16 cellular contexts compared by ENCODE assay signal in the genomic region with DNA sequence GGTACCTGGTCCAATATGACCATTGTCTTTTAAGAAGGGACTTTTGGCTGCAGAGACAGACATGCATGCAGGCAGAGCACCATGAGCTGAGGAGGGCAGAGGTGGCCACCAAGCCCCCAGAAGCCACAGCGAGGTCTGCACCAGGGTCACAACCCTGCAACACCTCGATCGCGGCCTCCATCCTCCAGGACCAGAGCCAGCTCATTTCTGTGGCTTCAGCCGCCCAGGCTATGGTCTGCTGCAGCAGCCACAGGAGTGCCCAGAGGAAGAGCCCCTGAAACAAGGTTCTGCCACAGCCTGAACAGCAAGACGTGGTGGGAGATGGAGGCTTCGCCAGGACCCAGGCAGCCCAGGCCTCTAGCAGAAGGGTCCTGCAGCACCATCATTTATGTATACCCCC. TPM values are rescaled to one million over a fixed set of nuclear protein-coding genes. Genes with fewer than 3 reads are reported as not detected.
DNase-seq lines count a peak whose midpoint lies in the region; ATAC-seq and TF ChIP-seq lines count a peak whose summit lies in the region.
"Had no signal": no experiment of that assay in that cellular context is flagged by ENCODE, and none has a peak within 500 bp of the region (broad histone marks: within the 10 kb centered on the region; RNA-seq: fewer than 3 reads in every experiment).

No MANE protein-coding gene starts in this region.

- H3K27me3 ChIP-seq in vagina: no peaks in the 10 kb centered on the region

- no peaks in the 10 kb centered on the region for H3K27me3 Mint-ChIP-seq in natural killer cell (ENCODE audit: low read depth in 2 of 2)
- H3K27me3 Mint-ChIP-seq in natural killer cell treated with Interleukin-12 subunit alpha and Interleukin-12 subunit beta and Interleukin-15 and Interleukin-18, amount 100 ng/mL, for 72 hours: no peaks in the 10 kb centered on the region

- H3K4me1 Mint-ChIP-seq in natural killer cell: no peaks in the 10 kb centered on the region
- no peaks in the 10 kb centered on the region for H3K4me1 Mint-ChIP-seq in natural killer cell treated with Interleukin-12 subunit alpha and Interleukin-12 subunit beta and Interleukin-15 and Interleukin-18, amount 100 ng/mL, for 72 hours (ENCODE audit: low read depth in 2 of 2)

- no peak overlapping the region for H3K27ac Mint-ChIP-seq in natural killer cell
- no peak overlapping the region for H3K27ac Mint-ChIP-seq in natural killer cell treated with Interleukin-12 subunit alpha and Interleukin-12 subunit beta and Interleukin-15 and Interleukin-18, amount 100 ng/mL, for 72 hours

- no peaks in the 10 kb centered on the region for H3K4me1 ChIP-seq in vagina

- no peak for TF ChIP-seq POLR2A in vagina (IDR thresholded peaks at IDR 0.05)

- peak; percentile 3 for DNase-seq in natural killer cell
- no peak for DNase-seq in natural killer cell treated with Interleukin-12 subunit alpha and Interleukin-12 subunit beta and Interleukin-15 and Interleukin-18, amount 100 ng/mL, for 72 hours (ENCODE audit: low spot score)
- DNase-seq in coronary artery (ENCODE audit: low spot score): peak; percentile 47
- peak; percentile 51 for DNase-seq in mesenteric fat pad (ENCODE audit: low spot score)
- peak; percentile 43 to 70 for DNase-seq in vagina (ENCODE audit: extremely low spot score in 2 of 2)
- DNase-seq: COR-L47, HCEC 1CT, NCI-H1105, NCI-H1694, NCI-H345, NCI-H526 treated with DMSO at 0.1 percent for 48 hours, OCI-M1, SHP77 treated with DMSO at 0.1 percent for 48 hours had no signal

- TF ChIP-seq CTCF in natural killer cell (IDR thresholded peaks at IDR 0.05) (no peak), coronary artery (IDR thresholded peaks at IDR 0.05) (no peak), vagina (IDR thresholded peaks at IDR 0.05) (no peak)

- H3K27ac ChIP-seq in coronary artery (no peak overlapping the region), vagina (no peak overlapping the region)
- H3K27ac ChIP-seq: HL-60 had no signal

- no peaks in the 10 kb centered on the region for H3K36me3 Mint-ChIP-seq in natural killer cell
- no peaks in the 10 kb centered on the region for H3K36me3 Mint-ChIP-seq in natural killer cell treated with Interleukin-12 subunit alpha and Interleukin-12 subunit beta and Interleukin-15 and Interleukin-18, amount 100 ng/mL, for 72 hours

- H3K4me3 Mint-ChIP-seq in natural killer cell: no peak overlapping the region
- H3K4me3 Mint-ChIP-seq in natural killer cell treated with Interleukin-12 subunit alpha and Interleukin-12 subunit beta and Interleukin-15 and Interleukin-18, amount 100 ng/mL, for 72 hours: no peak overlapping the region

- intact Hi-C loops in natural killer cell (cut with micrococcal nuclease) (no loop called here), vagina (cut with DNase I) (no loop called here)

- no peak overlapping the region for H3K4me3 ChIP-seq in coronary artery
- no peak overlapping the region for H3K4me3 ChIP-seq in vagina

- H3K36me3 ChIP-seq in vagina: no peaks in the 10 kb centered on the region

- H3K9me3 Mint-ChIP-seq in natural killer cell: no peaks in the 10 kb centered on the region
- no peaks in the 10 kb centered on the region for H3K9me3 Mint-ChIP-seq in natural killer cell treated with Interleukin-12 subunit alpha and Interleukin-12 subunit beta and Interleukin-15 and Interleukin-18, amount 100 ng/mL, for 72 hours

- H3K9me3 ChIP-seq in vagina: no peaks in the 10 kb centered on the region

- ATAC-seq in natural killer cell (no peak), GM21515 (IDR thresholded peaks at IDR 0.05; ENCODE audit: unreplicated experiment) (no peak), HG03196 (IDR thresholded peaks at IDR 0.05; ENCODE audit: unreplicated experiment) (no peak)
- no peak for ATAC-seq in natural killer cell treated with Interleukin-12 subunit alpha and Interleukin-12 subunit beta and Interleukin-15 and Interleukin-18, amount 100 ng/mL, for 72 hours

RNA-seq across cellular contexts. Expression of gene ANKMY1, which starts 53.9 kb away (rescaled TPM):
- total RNA-seq in natural killer cell (10 to 100 TPM; 43.8 to 51.5 (median 46.6) TPM), mesenteric fat pad (11.4 TPM), vagina (20.6 TPM)
- total RNA-seq in natural killer cell treated with Interleukin-12 subunit alpha and Interleukin-12 subunit beta and Interleukin-15 and Interleukin-18, amount 100 ng/mL, for 72 hours: 10 to 100 TPM; 13.0 to 40.9 TPM

RNA-seq across cellular contexts. Expression of gene DUSP28, which starts 56.3 kb away (rescaled TPM):
- 10 to 100 TPM; 13.5 to 25.2 (median 18.5) TPM for total RNA-seq in natural killer cell
- total RNA-seq in natural killer cell treated with Interleukin-12 subunit alpha and Interleukin-12 subunit beta and Interleukin-15 and Interleukin-18, amount 100 ng/mL, for 72 hours: 1 to 10 TPM; 6.1 to 6.3 TPM
- total RNA-seq in mesenteric fat pad: 3.8 TPM
- total RNA-seq in vagina: 5.9 TPM
